Comparison of ENCODE assay signal across 9 cellular contexts in the genomic region with DNA sequence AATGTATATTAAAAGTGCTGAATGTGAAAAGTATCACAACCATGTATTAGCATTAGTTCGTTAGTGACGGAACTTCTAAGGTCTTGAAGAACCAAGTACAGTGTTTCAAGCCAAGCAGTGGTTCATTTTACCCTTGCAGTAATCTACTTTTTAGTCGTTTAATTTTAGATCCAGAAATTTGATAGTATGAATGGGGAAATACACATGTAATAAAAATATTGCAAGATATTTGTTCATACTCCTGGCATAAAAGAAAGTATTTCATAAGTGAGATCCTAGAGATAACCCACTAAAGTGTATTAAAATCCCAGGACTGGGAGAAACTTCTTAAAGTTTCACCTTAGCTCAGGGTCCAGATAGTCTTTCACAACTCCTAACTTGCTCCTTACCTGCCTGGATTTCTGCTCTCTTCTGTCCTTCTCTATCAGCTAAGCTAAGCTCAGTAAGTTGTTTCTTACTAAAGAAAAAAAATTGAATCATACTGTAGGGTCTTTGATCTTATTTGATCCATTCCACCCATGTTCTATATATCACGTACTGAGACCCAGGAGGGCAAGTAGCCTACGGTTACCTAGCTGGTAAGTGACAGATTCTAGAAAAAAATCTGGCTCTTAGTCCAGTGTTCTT. TPM values are rescaled to one million over a fixed set of nuclear protein-coding genes. Genes with fewer than 3 reads are reported as not detected.
A peak's percentile ranks its signal among the peaks of the same experiment; 100 is the strongest.
DNase-seq lines count a peak whose midpoint lies in the region; ATAC-seq and TF ChIP-seq lines count a peak whose summit lies in the region.
"Had no signal": no experiment of that assay in that cellular context is flagged by ENCODE, and none has a peak within 500 bp of the region (broad histone marks: within the 10 kb centered on the region; RNA-seq: fewer than 3 reads in every experiment).

No MANE protein-coding gene starts in this region.

- no peaks in the 10 kb centered on the region for H3K27me3 ChIP-seq in CD4-positive, alpha-beta T cell (ENCODE audit: control insufficient read depth, insufficient read depth, low read length)

- ATAC-seq in CD4-positive, alpha-beta T cell (ENCODE audit: poor library complexity): no peak
- ATAC-seq in GM21447 (IDR thresholded peaks at IDR 0.05; ENCODE audit: unreplicated experiment) (no peak), GM18858 (IDR thresholded peaks at IDR 0.05; ENCODE audit: unreplicated experiment) (no peak)

- POLR2A ChIA-PET in CD4-positive, alpha-beta T cell (lab: Charles Lee): interaction anchor here (1.2 to 1.5 kb wide), 4 partner anchors 18 to 162 kb away, joined by 3 to 5 read pairs (median 4); a partner anchor contains a TSS
- POLR2A ChIA-PET in OCI-LY7 (lab: Charles Lee): interaction anchor here (1.1 to 2.0 kb wide), 3 partner anchors 9 to 24 kb away, joined by 3 to 6 read pairs (median 3); no protein-coding TSS in a partner anchor

- CTCF ChIA-PET in CD4-positive, alpha-beta T cell (lab: Charles Lee): interaction anchor here (1.0 kb wide), 1 partner anchor 22 kb away, joined by 3 read pairs; no protein-coding TSS in a partner anchor
- CTCF ChIA-PET in OCI-LY7 (lab: Charles Lee; ENCODE audit: unreplicated experiment): no interaction called here

- H3K36me3 ChIP-seq in OCI-LY7 (ENCODE audit: insufficient read depth, low read length): peaks cover 36% of the 10 kb centered on the region

- H3K9me2 ChIP-seq in OCI-LY7 (ENCODE audit: insufficient read depth, low read length): no peaks in the 10 kb centered on the region

- H3K27ac ChIP-seq in CD4-positive, alpha-beta T cell (ENCODE audit: low read depth, low read length): no peak overlapping the region
- H3K27ac ChIP-seq in OCI-LY7 (ENCODE audit: low read depth, low read length, poor library complexity, severe bottlenecking): no peak overlapping the region

- no peaks in the 10 kb centered on the region for H4K20me1 ChIP-seq in OCI-LY7 (ENCODE audit: insufficient read depth, low read length)

- BruUV-seq in OCI-LY7 (replicated peaks; lab: Mats Ljungman, UMichigan): no TSS peak

- H3K4me2 ChIP-seq in OCI-LY7 (ENCODE audit: low read length): peak overlapping the region; percentile 92

- no peak for TF ChIP-seq CTCF in CD4-positive, alpha-beta T cell (IDR thresholded peaks at IDR 0.05)
- no peak for TF ChIP-seq CTCF in OCI-LY7 (conservative IDR thresholded peaks at IDR 0.05; ENCODE audit: low read length)
- no peak for TF ChIP-seq CTCF in nephron (IDR thresholded peaks at IDR 0.05; ENCODE audit: unreplicated experiment in 3 of 3)

- H3K9me3 ChIP-seq in CD4-positive, alpha-beta T cell (ENCODE audit: control insufficient read depth, low read length): no peaks in the 10 kb centered on the region
- H3K9me3 ChIP-seq in OCI-LY7 (ENCODE audit: low read length): no peaks in the 10 kb centered on the region

- H3K27ac Mint-ChIP-seq in CD4-positive, alpha-beta T cell: peak overlapping the region; percentile 21
- peak overlapping the region; percentile 18 to 34 (median 20) for H3K27ac Mint-ChIP-seq in nephron

- peak overlapping the region; percentile 55 for H3K4me3 Mint-ChIP-seq in CD4-positive, alpha-beta T cell
- peak overlapping the region; percentile 78 to 89 (median 85) for H3K4me3 Mint-ChIP-seq in nephron

- peak overlapping the region; percentile 85 for H3K4me3 ChIP-seq in OCI-LY7 (ENCODE audit: low read depth, low read length, poor library complexity, severe bottlenecking)

- H3K4me1 ChIP-seq in OCI-LY7 (ENCODE audit: insufficient read depth, low read length, poor library complexity, severe bottlenecking): peaks cover 18% of the 10 kb centered on the region

- peaks cover 13% of the 10 kb centered on the region for H3K79me2 ChIP-seq in OCI-LY7 (ENCODE audit: insufficient read depth, low read depth, low read length)

- H3K27me3 Mint-ChIP-seq in CD4-positive, alpha-beta T cell: no peaks in the 10 kb centered on the region
- no peaks in the 10 kb centered on the region for H3K27me3 Mint-ChIP-seq in nephron (ENCODE audit: low read depth)

- peaks cover 22% of the 10 kb centered on the region for H3K36me3 Mint-ChIP-seq in CD4-positive, alpha-beta T cell (ENCODE audit: low read depth)
- peaks cover 19% of the 10 kb centered on the region for H3K36me3 Mint-ChIP-seq in nephron (ENCODE audit: low read depth)

- peaks cover 26% of the 10 kb centered on the region for H3K4me1 Mint-ChIP-seq in CD4-positive, alpha-beta T cell (ENCODE audit: low read depth)
- H3K4me1 Mint-ChIP-seq in nephron: peaks cover 18% of the 10 kb centered on the region

- intact Hi-C loops in CD4-positive, alpha-beta T cell (cut with DNase I, micrococcal nuclease): loop anchor here (2.0 to 10.0 kb wide), 3 partner anchors 17 to 313 kb away; a partner anchor contains a TSS
- intact Hi-C loops in OCI-LY7 (cut with micrococcal nuclease; ENCODE audit: unreplicated experiment): loop anchor here (5.0 to 10.0 kb wide), 2 partner anchors 146 to 293 kb away; no protein-coding TSS in a partner anchor

- no peak for DNase-seq in CD4-positive, alpha-beta T cell
- DNase-seq in OCI-LY7 (ENCODE audit: low spot score): no peak
- DNase-seq in dedifferentiated amniotic fluid mesenchymal stem cell (ENCODE audit: extremely low spot score): peak; percentile 18
- no peak for DNase-seq in NCI-H2196 (lab: John Stamatoyannopoulos, UW; ENCODE audit: unreplicated experiment)
- DNase-seq in NCI-H526 (lab: John Stamatoyannopoulos, UW): no peak
- DNase-seq: kidney glomerular epithelial cell had no signal

- no peaks in the 10 kb centered on the region for H3K9me3 Mint-ChIP-seq in CD4-positive, alpha-beta T cell
- H3K9me3 Mint-ChIP-seq in nephron: no peaks in the 10 kb centered on the region

- no peak overlapping the region; the same call in 1 of the 2 replicates for H2AFZ ChIP-seq in OCI-LY7 (ENCODE audit: low read length)

RNA-seq across cellular contexts. Expression of a gene that starts 1.5 kb away (rescaled TPM):
- total RNA-seq in CD4-positive, alpha-beta T cell: 10 to 100 TPM; 11.0 to 11.7 TPM
- 18.7 and 26.5 TPM in 2 replicates for total RNA-seq in OCI-LY7 (2014; rRNA removed; shearing (Covaris generic))
- 26.3 and 29.2 TPM in 2 replicates for total RNA-seq in OCI-LY7 (2022)

RNA-seq across cellular contexts. Expression of a gene that starts 17.7 kb away (rescaled TPM):
- total RNA-seq in CD4-positive, alpha-beta T cell: 10 to 100 TPM; 14.3 to 14.4 TPM
- total RNA-seq in OCI-LY7 (2014; rRNA removed; shearing (Covaris generic)): 14.9 and 16.9 TPM in 2 replicates
- total RNA-seq in OCI-LY7 (2022): 23.0 and 26.9 TPM in 2 replicates

RNA-seq across cellular contexts. Expression of a gene that starts 17.8 kb away (rescaled TPM):
- total RNA-seq in CD4-positive, alpha-beta T cell: 10 to 100 TPM; 43.4 to 44.5 TPM
- total RNA-seq in OCI-LY7 (2014; rRNA removed; shearing (Covaris generic)): 59.0 and 60.2 TPM in 2 replicates
- total RNA-seq in OCI-LY7 (2022): 40.1 and 40.9 TPM in 2 replicates
